Comparison of ENCODE assay signal across 26 cellular contexts in genomic region chr11:91922846-91923245, GRCh38.
"Had no signal": no experiment of that assay in that cellular context is flagged by ENCODE, and none has a peak within 500 bp of the region (broad histone marks: within the 10 kb centered on the region; RNA-seq: fewer than 3 reads in every experiment).

No MANE protein-coding gene starts in this region.

- H3K4me3 Mint-ChIP-seq: effector memory CD8-positive, alpha-beta T cell; mesothelial cell of epicardium; naive B cell; natural killer cell treated with Interleukin-12 subunit alpha and Interleukin-12 subunit beta and Interleukin-15 and Interleukin-18, amount 100 ng/mL, for 72 hours; neural crest cell; stimulated activated memory B cell treated with anti-CD40 and anti-IgM and Interleukin-4, amounts not matched to agents 10 μg/mL and 1 μg/mL and 100 μg/mL, for 72 hours had no signal

- H3K27ac Mint-ChIP-seq: effector memory CD8-positive, alpha-beta T cell; mesothelial cell of epicardium; naive B cell; natural killer cell treated with Interleukin-12 subunit alpha and Interleukin-12 subunit beta and Interleukin-15 and Interleukin-18, amount 100 ng/mL, for 72 hours; progenitor cell of endocrine pancreas; stimulated activated memory B cell treated with anti-CD40 and anti-IgM and Interleukin-4, amounts not matched to agents 10 μg/mL and 1 μg/mL and 100 μg/mL, for 72 hours had no signal

- DNase-seq: cortex of kidney; effector memory CD8-positive, alpha-beta T cell; head of caudate nucleus; kidney; left cardiac atrium; left lung; mesenchymal stem cell; mucosa of descending colon; naive B cell; pancreas; stimulated activated CD4-positive, alpha-beta T cell treated with anti-CD3 and anti-CD28 coated beads, Interleukin-4, amount 100 ng/mL, for 4 hours; stimulated activated naive CD8-positive, alpha-beta T cell treated with anti-CD3 and anti-CD28 coated beads, Interleukin-15, Interleukin-2, amounts not matched to agents 100 U/mL and 50 U/mL, for 24 hours; substantia nigra; testis; upper lobe of left lung; uterus had no signal

- H3K36me3 ChIP-seq: left lung, neutrophil, pancreas, right atrium auricular region, tibial nerve, upper lobe of left lung, uterus had no signal

- H3K4me1 ChIP-seq: left lung, pancreas, right atrium auricular region, testis, tibial nerve, upper lobe of left lung, uterus had no signal

- H3K27me3 Mint-ChIP-seq: effector memory CD8-positive, alpha-beta T cell; naive B cell; natural killer cell treated with Interleukin-12 subunit alpha and Interleukin-12 subunit beta and Interleukin-15 and Interleukin-18, amount 100 ng/mL, for 72 hours; stimulated activated memory B cell treated with anti-CD40 and anti-IgM and Interleukin-4, amounts not matched to agents 10 μg/mL and 1 μg/mL and 100 μg/mL, for 72 hours had no signal

- H3K4me3 ChIP-seq: left lung, mucosa of descending colon, pancreas, right atrium auricular region, testis, tibial nerve, upper lobe of left lung, uterus had no signal

- FAIRE-seq: endometrium, frontal cortex, kidney, pancreas had no signal

- H3K9me3 ChIP-seq: left lung, mucosa of descending colon, neutrophil, pancreas, right atrium auricular region, testis, upper lobe of left lung, uterus had no signal

- H3K4me1 Mint-ChIP-seq: naive B cell; neural crest cell; stimulated activated memory B cell treated with anti-CD40 and anti-IgM and Interleukin-4, amounts not matched to agents 10 μg/mL and 1 μg/mL and 100 μg/mL, for 72 hours had no signal

- H3K36me3 Mint-ChIP-seq: mesothelial cell of epicardium; naive B cell; natural killer cell treated with Interleukin-12 subunit alpha and Interleukin-12 subunit beta and Interleukin-15 and Interleukin-18, amount 100 ng/mL, for 72 hours; stimulated activated memory B cell treated with anti-CD40 and anti-IgM and Interleukin-4, amounts not matched to agents 10 μg/mL and 1 μg/mL and 100 μg/mL, for 72 hours had no signal

- H3K9me3 Mint-ChIP-seq: mesothelial cell of epicardium had no signal

- H3K27me3 ChIP-seq: left lung, neutrophil, pancreas, right atrium auricular region, testis, tibial nerve, upper lobe of left lung, uterus had no signal

- H3K27ac ChIP-seq: left lung, neutrophil, pancreas, right atrium auricular region, testis, tibial nerve, upper lobe of left lung, uterus had no signal
